ENCODE assay signal across 19 cellular contexts in genomic region chr16:86229866-86230656, GRCh38.
DNase-seq lines count a peak whose midpoint lies in the region; ATAC-seq and TF ChIP-seq lines count a peak whose summit lies in the region.
"Had no signal": no experiment of that assay in that cellular context is flagged by ENCODE, and none has a peak within 500 bp of the region (broad histone marks: within the 10 kb centered on the region; RNA-seq: fewer than 3 reads in every experiment).

No MANE protein-coding gene starts in this region.

- DNase-seq in cardiac septum (ENCODE audit: low spot score), result peak; percentile 67
- no peak for DNase-seq in right atrium auricular region (ENCODE audit: low spot score)
- DNase-seq in fibroblast of gingiva (ENCODE audit: low read depth), result peak; percentile 17
- peak; percentile 47 for DNase-seq in sciatic nerve (ENCODE audit: low spot score)
- DNase-seq in globus pallidus (ENCODE audit: low spot score), result no peak
- DNase-seq: Calu3, DMS79 treated with DMSO at 0.1 percent for 48 hours, GF-D8, H7, KBM-7, MM.1S, NCI-H1694, NCI-H2029 treated with DMSO at 0.1 percent for 48 hours, NCI-H2227 treated with DMSO at 0.1 percent for 48 hours, NCI-H526 treated with DMSO at 0.1 percent for 48 hours, SIG-M5 had no signal

- no peak overlapping the region for H3K27ac ChIP-seq in right atrium auricular region
- H3K27ac ChIP-seq: SK-N-MC had no signal

- no peaks in the 10 kb centered on the region for H3K36me3 ChIP-seq in right atrium auricular region

- H3K9me3 ChIP-seq in right atrium auricular region, result no peaks in the 10 kb centered on the region

- ATAC-seq in sciatic nerve (no peak), GM18502 (IDR thresholded peaks at IDR 0.05; ENCODE audit: poor library complexity, unreplicated experiment) (no peak), GM19397 (IDR thresholded peaks at IDR 0.05; ENCODE audit: unreplicated experiment) (no peak)

- intact Hi-C loops in cardiac septum (cut with DNase I), result no loop called here
- intact Hi-C loops in sciatic nerve (cut with DNase I), result no loop called here

- TF ChIP-seq CTCF in right atrium auricular region (IDR thresholded peaks at IDR 0.05), result no peak

- H3K4me3 ChIP-seq in right atrium auricular region, result no peak overlapping the region
- H3K4me3 ChIP-seq: SK-N-MC had no signal

- H3K4me1 ChIP-seq in right atrium auricular region, result no peaks in the 10 kb centered on the region

- H3K27me3 ChIP-seq in right atrium auricular region, result no peaks in the 10 kb centered on the region

Comparison
In these comparisons a context has a peak if more than half of its experiments do, and no peak if none do; other contexts are left out.
1. DNase-seq: peak in cardiac septum (single experiment), fibroblast of gingiva (single experiment) and sciatic nerve (single experiment); none in right atrium auricular region (single experiment) and globus pallidus (single experiment).